ENCODE assay signal across 10 cellular contexts in the genomic region with DNA sequence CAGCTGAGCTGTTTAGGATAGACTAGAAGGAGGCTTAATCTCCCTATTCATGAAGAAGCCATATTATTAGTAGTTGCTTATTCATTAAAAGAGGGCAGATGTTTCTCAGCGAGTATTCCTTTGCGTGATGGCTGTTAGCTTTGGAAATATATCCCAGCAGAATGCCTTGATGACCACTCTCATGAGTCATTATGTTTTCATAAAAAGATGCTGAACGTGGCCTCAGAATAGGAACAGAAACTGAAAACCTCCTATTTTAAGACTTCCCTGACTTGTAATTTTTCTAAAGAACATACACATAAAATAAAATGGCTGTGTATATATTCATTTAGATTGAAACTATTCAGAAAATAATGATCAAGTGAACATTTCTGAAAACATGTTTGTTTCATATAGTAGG. TPM values are rescaled to one million over a fixed set of nuclear protein-coding genes. Genes with fewer than 3 reads are reported as not detected.
A peak's percentile ranks its signal among the peaks of the same experiment; 100 is the strongest.
DNase-seq lines count a peak whose midpoint lies in the region; ATAC-seq and TF ChIP-seq lines count a peak whose summit lies in the region.
"Had no signal": no experiment of that assay in that cellular context is flagged by ENCODE, and none has a peak within 500 bp of the region (broad histone marks: within the 10 kb centered on the region; RNA-seq: fewer than 3 reads in every experiment).

No MANE protein-coding gene starts in this region.

- TF ChIP-seq CTCF in testis (IDR thresholded peaks at IDR 0.05) = no peak
- TF ChIP-seq CTCF in omental fat pad (IDR thresholded peaks at IDR 0.05) = no peak

- no peaks in the 10 kb centered on the region for H3K36me3 Mint-ChIP-seq in activated naive CD4-positive, alpha-beta T cell treated with anti-CD3 and anti-CD28 coated beads, Interleukin-2, amount 10 ng/mL, durations not matched to agents 7 days and 5 days
- H3K36me3 Mint-ChIP-seq: IgD-negative memory B cell had no signal

- no peak overlapping the region for H3K27ac Mint-ChIP-seq in activated naive CD4-positive, alpha-beta T cell treated with anti-CD3 and anti-CD28 coated beads, Interleukin-2, amount 10 ng/mL, durations not matched to agents 7 days and 5 days
- H3K27ac Mint-ChIP-seq: IgD-negative memory B cell had no signal

- H3K4me1 ChIP-seq in testis = no peaks in the 10 kb centered on the region

- H3K4me3 ChIP-seq in testis = no peak overlapping the region

- no peak overlapping the region for H3K4me3 Mint-ChIP-seq in activated naive CD4-positive, alpha-beta T cell treated with anti-CD3 and anti-CD28 coated beads, Interleukin-2, amount 10 ng/mL, durations not matched to agents 7 days and 5 days
- H3K4me3 Mint-ChIP-seq: IgD-negative memory B cell had no signal

- no peaks in the 10 kb centered on the region for H3K4me1 Mint-ChIP-seq in activated naive CD4-positive, alpha-beta T cell treated with anti-CD3 and anti-CD28 coated beads, Interleukin-2, amount 10 ng/mL, durations not matched to agents 7 days and 5 days
- H3K4me1 Mint-ChIP-seq: IgD-negative memory B cell had no signal

- WGBS in testis, 2 donors = 81 to 91% methylated on average over 3 of the region's 3 CpGs

- H3K27me3 ChIP-seq in testis = no peaks in the 10 kb centered on the region

- no peaks in the 10 kb centered on the region for H3K27me3 Mint-ChIP-seq in activated naive CD4-positive, alpha-beta T cell treated with anti-CD3 and anti-CD28 coated beads, Interleukin-2, amount 10 ng/mL, durations not matched to agents 7 days and 5 days
- H3K27me3 Mint-ChIP-seq: IgD-negative memory B cell had no signal

- H3K9me3 ChIP-seq in testis = no peaks in the 10 kb centered on the region

- intact Hi-C loops in testis (cut with DNase I; ENCODE audit: low total_unique reads) = no loop called here

- H3K36me3 ChIP-seq in testis (ENCODE audit: low read depth, missing control alignments) = no peaks in the 10 kb centered on the region

- CTCF ChIA-PET in activated naive CD4-positive, alpha-beta T cell treated with anti-CD3 and anti-CD28 coated beads, Interleukin-2, amount 10 ng/mL, durations not matched to agents 7 days and 5 days (lab: Charles Lee) = no interaction called here

- no peaks in the 10 kb centered on the region for H3K9me3 Mint-ChIP-seq in activated naive CD4-positive, alpha-beta T cell treated with anti-CD3 and anti-CD28 coated beads, Interleukin-2, amount 10 ng/mL, durations not matched to agents 7 days and 5 days

- peak; percentile 76 for DNase-seq in CD1c-positive myeloid dendritic cell (ENCODE audit: extremely low spot score)
- peak; percentile 71 for DNase-seq in brain pericyte (ENCODE audit: low read depth, low spot score)
- DNase-seq in testis = no peak
- DNase-seq in NCI-H128 (lab: John Stamatoyannopoulos, UW; ENCODE audit: unreplicated experiment) = no peak
- DNase-seq in omental fat pad (ENCODE audit: low spot score) = no peak
- DNase-seq in activated naive CD4-positive, alpha-beta T cell treated with anti-CD3 and anti-CD28 coated beads, Interleukin-2, amount 10 ng/mL, durations not matched to agents 7 days and 5 days = no peak
- DNase-seq: DND-41 had no signal

- no peak overlapping the region for H3K27ac ChIP-seq in testis

- no peak for TF ChIP-seq POLR2A in testis (IDR thresholded peaks at IDR 0.05)

- ATAC-seq in GM21447 (IDR thresholded peaks at IDR 0.05; ENCODE audit: unreplicated experiment) = peak; percentile 86
- peak; percentile 85 for ATAC-seq in HG03378 (IDR thresholded peaks at IDR 0.05; ENCODE audit: unreplicated experiment)
- no peak for ATAC-seq in omental fat pad (ENCODE audit: low FRiP score)

RNA-seq across cellular contexts. Expression of a gene that starts 9.6 kb away (rescaled TPM):
- total RNA-seq in testis (1 to 10 TPM; 6.4 TPM), omental fat pad (10 to 100 TPM in 3 of 4 donors, 1 to 10 TPM in 1; 8.8 to 26.8 (median 12.4) TPM)
- 4.9 TPM for polyA plus RNA-seq in testis (ENCODE audit: insufficient read depth, low read depth, low replicate concordance)

Comparison
In these comparisons a context has a peak if more than half of its experiments do, and no peak if none do; other contexts are left out.
1. DNase-seq: peak in CD1c-positive myeloid dendritic cell (single experiment) and brain pericyte (single experiment); none in testis (single experiment), NCI-H128 (single experiment), omental fat pad (single experiment) and activated naive CD4-positive, alpha-beta T cell treated with anti-CD3 and anti-CD28 coated beads, Interleukin-2, amount 10 ng/mL, durations not matched to agents 7 days and 5 days (single experiment).